ENCODE assay signal across 22 cellular contexts in genomic region chr12:94623161-94623920, GRCh38. TPM values are rescaled to one million over a fixed set of nuclear protein-coding genes. Genes with fewer than 3 reads are reported as not detected.
DNase-seq lines count a peak whose midpoint lies in the region; ATAC-seq and TF ChIP-seq lines count a peak whose summit lies in the region.
"Had no signal": no experiment of that assay in that cellular context is flagged by ENCODE, and none has a peak within 500 bp of the region (broad histone marks: within the 10 kb centered on the region; RNA-seq: fewer than 3 reads in every experiment).

No MANE protein-coding gene starts in this region.

- peak overlapping the region; percentile 67; the same call in 1 of the 2 replicates for H3K4me2 ChIP-seq in SK-N-SH

- H3K27ac ChIP-seq in SK-N-SH (ENCODE audit: low read depth in 2 of 2, low read length in 1 of 2): peak overlapping the region in 1 of 2 experiments; percentile 51; a peak in 3 of 4 replicates
- H3K27ac ChIP-seq in substantia nigra (ENCODE audit: low read depth, low read length, poor library complexity, severe bottlenecking): peak overlapping the region; percentile 31
- H3K27ac ChIP-seq: lower lobe of right lung, RWPE1 had no signal

- no peak for TF ChIP-seq EP300 in SK-N-SH (IDR thresholded peaks at IDR 0.05; ENCODE audit: borderline replicate concordance in 1 of 2, low read depth in 1 of 2, low read length in 1 of 2)

- no peaks in the 10 kb centered on the region for H3K79me2 ChIP-seq in SK-N-SH (ENCODE audit: insufficient read depth)

- H3K4me1 Mint-ChIP-seq in brain (peaks cover 29% of the 10 kb centered on the region), mesothelial cell of epicardium (peaks cover 32% of the 10 kb centered on the region)

- TF ChIP-seq CTCF in SK-N-SH (IDR thresholded peaks at IDR 0.05): no peak
- TF ChIP-seq CTCF in brain (conservative IDR thresholded peaks at IDR 0.05): no peak
- TF ChIP-seq CTCF in mesothelial cell of epicardium (IDR thresholded peaks at IDR 0.05; ENCODE audit: unreplicated experiment): no peak

- ATAC-seq in SK-N-SH treated with all-trans-retinoic acid at 6 μM for 48 hours (no peak), HG03280 (IDR thresholded peaks at IDR 0.05; ENCODE audit: unreplicated experiment) (no peak)
- ATAC-seq: activated CD4-positive, alpha-beta T cell treated with anti-CD3 and anti-CD28 coated beads for 36 hours; activated CD8-positive, alpha-beta T cell treated with anti-CD3 and anti-CD28 coated beads, Interleukin-2, amount 10 ng/mL, durations not matched to agents 7 days and 5 days; activated naive CD8-positive, alpha-beta T cell treated with anti-CD3 and anti-CD28 coated beads, Interleukin-2, amount 50 U/mL, for 24 hours; K562; lower lobe of right lung; T-helper 17 cell had no signal

- peaks cover 4% of the 10 kb centered on the region for H3K27me3 Mint-ChIP-seq in brain
- no peaks in the 10 kb centered on the region for H3K27me3 Mint-ChIP-seq in mesothelial cell of epicardium (ENCODE audit: low read depth)
- H3K27me3 Mint-ChIP-seq: T-helper 17 cell had no signal

- H3K36me3 ChIP-seq in SK-N-SH (replicated peaks in 1 of 2; ENCODE audit: control insufficient read depth in 1 of 2, insufficient read depth in 2 of 2, low read length in 1 of 2): no peaks in the 10 kb centered on the region
- H3K36me3 ChIP-seq: lower lobe of right lung had no signal

- H3K4me3 ChIP-seq in SK-N-SH (ENCODE audit: low read depth in 2 of 2, low read length in 1 of 2): no peak overlapping the region
- H3K4me3 ChIP-seq: K562, lower lobe of right lung had no signal

- no peaks in the 10 kb centered on the region; the same call in 1 of the 2 replicates for H3K9me3 ChIP-seq in SK-N-SH
- H3K9me3 ChIP-seq: lower lobe of right lung had no signal

- H2AFZ ChIP-seq in SK-N-SH (ENCODE audit: low read depth): no peak overlapping the region

- POLR2A ChIA-PET in SK-N-SH (lab: Yijun Ruan, JAX): no interaction called here

- WGBS in SK-N-SH (ENCODE audit: low lambda C conversion rate): 90% methylated on average over 11 of the region's 11 CpGs

- H3K9me2 ChIP-seq in SK-N-SH: no peaks in the 10 kb centered on the region

- H3K9me3 Mint-ChIP-seq in brain (peaks cover 0 to 15% (median 11%) of the 10 kb centered on the region in 5 experiments), mesothelial cell of epicardium (peaks cover 5% of the 10 kb centered on the region)

- no peak overlapping the region for H3K9ac ChIP-seq in SK-N-SH

- H3K27ac Mint-ChIP-seq in brain (peak overlapping the region in 3 of 5 experiments; percentile 8 to 72 (median 65)), mesothelial cell of epicardium (peak overlapping the region; percentile 96)
- H3K27ac Mint-ChIP-seq: activated CD4-positive, alpha-beta T cell treated with anti-CD3 and anti-CD28 coated beads for 36 hours; activated CD8-positive, alpha-beta T cell treated with anti-CD3 and anti-CD28 coated beads, Interleukin-2, amount 10 ng/mL, durations not matched to agents 7 days and 5 days; activated naive CD8-positive, alpha-beta T cell treated with anti-CD3 and anti-CD28 coated beads, Interleukin-2, amount 50 U/mL, for 24 hours had no signal

- H3F3A ChIP-seq in SK-N-SH (replicated peaks; ENCODE audit: insufficient read depth): no peaks in the 10 kb centered on the region

- no peaks in the 10 kb centered on the region for H4K20me1 ChIP-seq in SK-N-SH (ENCODE audit: insufficient read depth)

- H3K36me3 Mint-ChIP-seq in brain (peaks cover 14% of the 10 kb centered on the region), mesothelial cell of epicardium (no peaks in the 10 kb centered on the region)

- H3K4me1 ChIP-seq in SK-N-SH (ENCODE audit: control insufficient read depth in 1 of 2, insufficient read depth in 2 of 2, low read depth in 1 of 2, low read length in 1 of 2): peaks cover 0 to 21% of the 10 kb centered on the region in 2 experiments; a peak in 2 of 4 replicates

- DNase-seq in SK-N-SH: no peak
- DNase-seq in mesothelial cell of epicardium (ENCODE audit: low spot score in 2 of 2, unreplicated experiment in 2 of 2): no peak
- DNase-seq in substantia nigra (lab: John Stamatoyannopoulos, UW): no peak
- DNase-seq in activated T-cell treated with anti-CD3 and anti-CD28 coated beads, Interleukin-2, amount 50 U/mL, for 48 hours: no peak
- no peak for DNase-seq in nucleus accumbens (lab: John Stamatoyannopoulos, UW)
- DNase-seq: activated CD4-positive, alpha-beta T cell treated with anti-CD3 and anti-CD28 coated beads for 36 hours; activated CD8-positive, alpha-beta T cell treated with anti-CD3 and anti-CD28 coated beads, Interleukin-2, amount 10 ng/mL, durations not matched to agents 7 days and 5 days; activated gamma-delta T cell; activated naive CD8-positive, alpha-beta T cell treated with anti-CD3 and anti-CD28 coated beads, Interleukin-2, amount 50 U/mL, for 24 hours; activated T-cell treated with anti-CD3 and anti-CD28 coated beads for 4 hours; cerebellar nuclear complex; lower lobe of right lung; NCI-H226; NCI-H69; stimulated activated CD4-positive, alpha-beta T cell treated with anti-CD3 and anti-CD28 coated beads, Interleukin-2, amount 100 ng/mL, for 24 hours; T-helper 17 cell had no signal

- CTCF ChIA-PET in SK-N-SH (lab: Yijun Ruan, JAX): interaction anchor here (1.1 kb wide), 1 partner anchor 728 kb away, joined by 3 read pairs; no protein-coding TSS in a partner anchor

- H3K4me3 Mint-ChIP-seq in brain (peak overlapping the region in 1 of 5 experiments; percentile 21), mesothelial cell of epicardium (no peak overlapping the region)
- H3K4me3 Mint-ChIP-seq: activated CD4-positive, alpha-beta T cell treated with anti-CD3 and anti-CD28 coated beads for 36 hours; activated CD8-positive, alpha-beta T cell treated with anti-CD3 and anti-CD28 coated beads, Interleukin-2, amount 10 ng/mL, durations not matched to agents 7 days and 5 days; activated naive CD8-positive, alpha-beta T cell treated with anti-CD3 and anti-CD28 coated beads, Interleukin-2, amount 50 U/mL, for 24 hours had no signal

- no peaks in the 10 kb centered on the region for H3K27me3 ChIP-seq in SK-N-SH (ENCODE audit: insufficient read depth)

- no peak for TF ChIP-seq RAD21 in SK-N-SH (IDR thresholded peaks at IDR 0.05; ENCODE audit: low read length)

TF ChIP-seq in SK-N-SH, 30 proteins besides CTCF, POLR2A, EP300 and RAD21 (continues in another document):
- TF ChIP-seq NRF1 (IDR thresholded peaks at IDR 0.05; ENCODE audit: low read depth, low read length) (no peak), GATA2 (CRISPR knock-in tag; IDR thresholded peaks at IDR 0.05) (no peak), RXRA (IDR thresholded peaks at IDR 0.05; ENCODE audit: borderline replicate concordance, low read depth) (no peak), FOXM1 (IDR thresholded peaks at IDR 0.05; ENCODE audit: low read depth) (no peak), USF2 (IDR thresholded peaks at IDR 0.05; ENCODE audit: borderline replicate concordance, low read depth, low read length) (no peak), SMC3 (IDR thresholded peaks at IDR 0.05; ENCODE audit: low read depth, low read length) (no peak), FOSL2 (IDR thresholded peaks at IDR 0.05; ENCODE audit: borderline replicate concordance, low read depth) (no peak), SIN3A (IDR thresholded peaks at IDR 0.05; ENCODE audit: borderline replicate concordance, low read depth, low read length) (no peak), YY1 (IDR thresholded peaks at IDR 0.05; ENCODE audit: low read depth) (no peak), TEAD4 (IDR thresholded peaks at IDR 0.05; ENCODE audit: borderline replicate concordance, insufficient read depth) (no peak), EZH2phosphoT487 (IDR thresholded peaks at IDR 0.05; ENCODE audit: borderline replicate concordance, low read depth) (no peak), JUND (IDR thresholded peaks at IDR 0.05) (no peak), RFX5 (IDR thresholded peaks at IDR 0.05; ENCODE audit: low read length) (no peak)

TF ChIP-seq in SK-N-SH treated with all-trans-retinoic acid at 6 μM for 48 hours, 23 proteins besides CTCF, POLR2A, EP300 and RAD21 (continues in another document):
- TF ChIP-seq ARNTL (CRISPR knock-in tag; IDR thresholded peaks at IDR 0.05; ENCODE audit: borderline replicate concordance, low read depth) (no peak), TCF4 (CRISPR knock-in tag; IDR thresholded peaks at IDR 0.05; ENCODE audit: borderline replicate concordance) (no peak), PPARA (CRISPR knock-in tag; IDR thresholded peaks at IDR 0.05; ENCODE audit: borderline replicate concordance) (no peak), ESRRG (CRISPR knock-in tag; IDR thresholded peaks at IDR 0.05) (no peak), ISL1 (CRISPR knock-in tag; IDR thresholded peaks at IDR 0.05) (no peak), ZNF70 (CRISPR knock-in tag; IDR thresholded peaks at IDR 0.05) (no peak), TOX (CRISPR knock-in tag; IDR thresholded peaks at IDR 0.05; ENCODE audit: borderline replicate concordance) (no peak)
- TF ChIP-seq, protein P1, sequence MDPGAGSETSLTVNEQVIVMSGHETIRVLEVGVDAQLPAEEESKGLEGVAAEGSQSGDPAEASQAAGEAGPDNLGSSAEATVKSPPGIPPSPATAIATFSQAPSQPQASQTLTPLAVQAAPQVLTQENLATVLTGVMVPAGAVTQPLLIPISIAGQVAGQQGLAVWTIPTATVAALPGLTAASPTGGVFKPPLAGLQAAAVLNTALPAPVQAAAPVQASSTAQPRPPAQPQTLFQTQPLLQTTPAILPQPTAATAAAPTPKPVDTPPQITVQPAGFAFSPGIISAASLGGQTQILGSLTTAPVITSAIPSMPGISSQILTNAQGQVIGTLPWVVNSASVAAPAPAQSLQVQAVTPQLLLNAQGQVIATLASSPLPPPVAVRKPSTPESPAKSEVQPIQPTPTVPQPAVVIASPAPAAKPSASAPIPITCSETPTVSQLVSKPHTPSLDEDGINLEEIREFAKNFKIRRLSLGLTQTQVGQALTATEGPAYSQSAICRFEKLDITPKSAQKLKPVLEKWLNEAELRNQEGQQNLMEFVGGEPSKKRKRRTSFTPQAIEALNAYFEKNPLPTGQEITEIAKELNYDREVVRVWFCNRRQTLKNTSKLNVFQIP (CRISPR knock-in tag; IDR thresholded peaks at IDR 0.05; ENCODE audit: borderline replicate concordance, low read depth): no peak

RNA-seq across cellular contexts. Expression of gene TMCC3, which starts 27.0 kb away (rescaled TPM):
- 0.42 and 0.53 TPM in 2 replicates for polyA plus RNA-seq in SK-N-SH (2012; rRNA removed)
- polyA plus RNA-seq in SK-N-SH (2012; cell fraction: cytosol; rRNA removed): 0.62 and 0.68 TPM in 2 replicates
- polyA plus RNA-seq in SK-N-SH (2012; cell fraction: nucleus; rRNA removed): 0.29 and 0.31 TPM in 2 replicates
- polyA plus RNA-seq in brain (ENCODE audit: insufficient read depth, low read depth, low replicate concordance): 8.4 TPM
- 10.1 to 11.7 TPM (median 11.5 TPM) in 3 replicates for total RNA-seq in mesothelial cell of epicardium
- total RNA-seq: K562 had no signal
- polyA plus RNA-seq: BJ, K562 had no signal
